In the genomic region with DNA sequence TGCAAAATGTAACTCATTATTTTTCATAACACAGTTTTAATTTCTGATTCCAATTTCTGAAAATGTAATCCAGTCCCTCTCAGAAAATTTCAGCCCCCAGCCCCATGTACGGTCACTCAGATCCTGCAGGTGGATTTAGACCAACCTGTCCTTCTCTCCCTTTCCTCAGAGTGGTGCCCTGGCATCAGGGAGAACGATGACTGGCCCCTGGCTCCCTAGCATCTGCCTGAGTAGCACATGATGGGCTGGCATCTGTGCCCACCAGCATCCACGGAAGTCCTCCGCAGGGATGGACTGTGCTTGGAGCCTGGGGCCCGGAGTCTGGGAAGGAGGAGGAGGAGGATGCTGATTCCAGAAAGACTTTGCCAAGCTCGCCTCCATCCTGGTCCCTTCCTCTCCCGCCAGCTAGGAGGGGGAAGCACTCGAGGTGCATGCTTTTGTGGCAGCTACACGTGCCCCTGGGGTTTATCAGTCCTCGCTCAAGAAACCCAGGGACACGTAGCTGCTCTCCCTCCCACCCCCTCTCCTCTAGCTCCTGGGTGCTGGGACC, we compare ENCODE assay signal across 16 cellular contexts. TPM values are rescaled to one million over a fixed set of nuclear protein-coding genes. Genes with fewer than 3 reads are reported as not detected.
DNase-seq lines count a peak whose midpoint lies in the region; ATAC-seq and TF ChIP-seq lines count a peak whose summit lies in the region.
"Had no signal": no experiment of that assay in that cellular context is flagged by ENCODE, and none has a peak within 500 bp of the region (broad histone marks: within the 10 kb centered on the region; RNA-seq: fewer than 3 reads in every experiment).

No MANE protein-coding gene starts in this region.

- H2BK120ac ChIP-seq in IMR-90 (ENCODE audit: low read depth, low read length) = no peak overlapping the region

- H4K20me1 ChIP-seq in IMR-90 (ENCODE audit: insufficient read depth, low read length) = no peaks in the 10 kb centered on the region

- H3K79me1 ChIP-seq in IMR-90 (ENCODE audit: low read depth in 1 of 2, low read length in 2 of 2) = no peaks in the 10 kb centered on the region

- H3K9me1 ChIP-seq in IMR-90 (ENCODE audit: insufficient read depth, low read length) = no peaks in the 10 kb centered on the region

- H4K8ac ChIP-seq in IMR-90 (ENCODE audit: low read depth in 2 of 2, low read length in 2 of 2) = no peak overlapping the region

- H3K27ac ChIP-seq in breast epithelium (no peak overlapping the region), IMR-90 (ENCODE audit: insufficient read depth, low read length) (no peak overlapping the region)
- H3K27ac ChIP-seq: esophagus muscularis mucosa, heart right ventricle had no signal

- no peak overlapping the region for H2BK20ac ChIP-seq in IMR-90 (ENCODE audit: low read depth, low read length)

- H2BK5ac ChIP-seq in IMR-90 (ENCODE audit: low read depth, low read length, poor library complexity, severe bottlenecking) = no peak overlapping the region

- no peak overlapping the region for H3K9ac ChIP-seq in IMR-90 (ENCODE audit: low read depth, low read length)

- no peak overlapping the region for H2AK9ac ChIP-seq in IMR-90 (replicated peaks; ENCODE audit: low read depth, low read length, poor library complexity)

- no peak overlapping the region for H2AK5ac ChIP-seq in IMR-90 (ENCODE audit: low read depth, low read length)

- dilution Hi-C loops in IMR-90 (cut with HindIII; ENCODE audit: low sequenced_read_pairs, unreplicated experiment) = no loop called here

- TF ChIP-seq CTCF in breast epithelium (IDR thresholded peaks at IDR 0.05) = no peak
- 0 out of 2 replicates have a peak, but pooled peaks have one; percentile 8 for TF ChIP-seq CTCF in IMR-90 (conservative IDR thresholded peaks at IDR 0.05; ENCODE audit: low read depth, low read length)
- peak; percentile 3 for TF ChIP-seq CTCF in retinal pigment epithelial cell (conservative IDR thresholded peaks at IDR 0.05; ENCODE audit: low read depth, low read length)

- H3K36me3 ChIP-seq in breast epithelium (no peaks in the 10 kb centered on the region), IMR-90 (ENCODE audit: control insufficient read depth, insufficient read depth, low read length) (no peaks in the 10 kb centered on the region)
- H3K36me3 ChIP-seq: esophagus muscularis mucosa, heart right ventricle had no signal

- BruUV-seq in IMR-90 (replicated peaks; lab: Mats Ljungman, UMichigan) = no TSS peak

- no peak overlapping the region for H4K91ac ChIP-seq in IMR-90 (ENCODE audit: insufficient read depth, low read depth, low read length)

- H2BK15ac ChIP-seq in IMR-90 (ENCODE audit: low read depth, low read length) = no peak overlapping the region

- H3K23ac ChIP-seq in IMR-90 (ENCODE audit: low read depth, low read length) = no peak overlapping the region

- DNase-seq in T47D (ENCODE audit: low read depth in 1 of 2, low spot score in 1 of 2) = peak; percentile 45 to 47
- no peak for DNase-seq in breast epithelium (ENCODE audit: low spot score in 2 of 2)
- DNase-seq in IMR-90 = no peak
- no peak for DNase-seq in retinal pigment epithelial cell (ENCODE audit: low read depth)
- DNase-seq in mucosa of gallbladder (ENCODE audit: low spot score) = no peak
- no peak for DNase-seq in RKO (ENCODE audit: low spot score)
- no peak for DNase-seq in C1 segment of cervical spinal cord (lab: John Stamatoyannopoulos, UW)
- DNase-seq: activated CD8-positive, alpha-beta memory T cell treated with anti-CD3 and anti-CD28 coated beads for 24 hours; activated effector memory CD4-positive, alpha-beta T cell treated with anti-CD3 and anti-CD28 coated beads, Interleukin-2, amount 50 U/mL, for 16 hours; heart right ventricle; kidney glomerular epithelial cell; NCI-H446 treated with DMSO at 0.1 percent for 48 hours; stimulated activated CD4-positive, alpha-beta T cell treated with anti-CD3 and anti-CD28 coated beads, Interleukin-12 subunit alpha, Interleukin-12 subunit beta, amount 100 ng/mL, for 4 hours; substantia nigra had no signal

- H3K14ac ChIP-seq in IMR-90 (replicated peaks; ENCODE audit: low read depth, low read length) = no peak overlapping the region

- H3K4ac ChIP-seq in IMR-90 (ENCODE audit: low read depth, low read length) = no peak overlapping the region

- no peak overlapping the region for H3K18ac ChIP-seq in IMR-90 (ENCODE audit: low read depth, low read length)

- WGBS in IMR-90 (ENCODE audit: extremely low coverage in 2 of 2, insufficient read length in 1 of 2), 2 experiments = 59% methylated on average over 2 of the region's 11 CpGs; no CpG with 5 or more reads in 1 of the 2 experiments

- peak; percentile 11; the same call in 1 of the 2 replicates for TF ChIP-seq RAD21 in IMR-90 (IDR thresholded peaks at IDR 0.05; ENCODE audit: low read length)

- TF ChIP-seq POLR2A in breast epithelium (IDR thresholded peaks at IDR 0.05) (no peak), IMR-90 (IDR thresholded peaks at IDR 0.05; ENCODE audit: low read depth, low read length) (no peak)

- no peak overlapping the region for H2AFZ ChIP-seq in IMR-90 (replicated peaks; ENCODE audit: low read length, poor library complexity)

- POLR2A ChIA-PET in IMR-90 (lab: Charles Lee; ENCODE audit: unreplicated experiment) = no interaction called here

- in situ Hi-C loops in T47D (cut with HindIII; ENCODE audit: low pct_unique_long_range_greater_than_20kb, low sequenced_read_pairs) = no loop called here
- in situ Hi-C loops in IMR-90 (cut with MboI; ENCODE audit: low sequenced_read_pairs) = loop anchor here (5.0 to 25.0 kb wide), 4 partner anchors 151 to 1209 kb away; a partner anchor contains a TSS

- H3K56ac ChIP-seq in IMR-90 (ENCODE audit: extremely low read depth, insufficient read depth, low read length) = no peak overlapping the region

- H3K4me2 ChIP-seq in IMR-90 (ENCODE audit: low read depth, low read length) = no peak overlapping the region

- no peak overlapping the region for H3K4me3 ChIP-seq in breast epithelium
- no peak overlapping the region for H3K4me3 ChIP-seq in IMR-90 (ENCODE audit: insufficient read depth, low read depth, low read length)
- no peak overlapping the region for H3K4me3 ChIP-seq in retinal pigment epithelial cell (ENCODE audit: low read length)
- H3K4me3 ChIP-seq: esophagus muscularis mucosa, heart right ventricle had no signal

- no peak overlapping the region for H4K5ac ChIP-seq in IMR-90 (ENCODE audit: low read depth, low read length)

- no peaks in the 10 kb centered on the region for H3K4me1 ChIP-seq in breast epithelium
- peaks cover 2% of the 10 kb centered on the region; the same call in 1 of the 2 replicates for H3K4me1 ChIP-seq in IMR-90 (ENCODE audit: control insufficient read depth, insufficient read depth, low read length)
- H3K4me1 ChIP-seq: esophagus muscularis mucosa, heart right ventricle had no signal

- no peak for ATAC-seq in IMR-90 (ENCODE audit: low read depth)
- ATAC-seq in SK-N-SH treated with all-trans-retinoic acid at 6 μM for 48 hours = peak; percentile 32; the same call in 2 of the 3 replicates
- ATAC-seq: heart right ventricle had no signal

- H3K27me3 ChIP-seq in breast epithelium = no peaks in the 10 kb centered on the region
- peaks cover 8% of the 10 kb centered on the region for H3K27me3 ChIP-seq in IMR-90 (ENCODE audit: control insufficient read depth, insufficient read depth, low read length)

- intact Hi-C loops in breast epithelium (cut with DNase I; ENCODE audit: low total_unique reads) (loop anchor here (10.0 kb wide), 1 partner anchor 331 kb away; no protein-coding TSS in a partner anchor), IMR-90 (cut with micrococcal nuclease) (no loop called here)

- CTCF ChIA-PET in IMR-90 (lab: Yijun Ruan, JAX) = interaction anchor here (0.6 to 1.4 kb wide), 2 partner anchors 22 to 74 kb away, joined by 3 to 5 read pairs; no protein-coding TSS in a partner anchor

- H3K9me3 ChIP-seq in breast epithelium = no peaks in the 10 kb centered on the region
- peaks cover 2% of the 10 kb centered on the region; the same call in 1 of the 2 replicates for H3K9me3 ChIP-seq in IMR-90 (ENCODE audit: control insufficient read depth, insufficient read depth, low read length)
- H3K9me3 ChIP-seq: esophagus muscularis mucosa had no signal

TF ChIP-seq in IMR-90, 13 proteins besides CTCF, POLR2A, EP300 and RAD21 (continues in another document):
- TF ChIP-seq RFX5 (IDR thresholded peaks at IDR 0.05; ENCODE audit: low read depth, low read length) (no peak), NFE2L2 (IDR thresholded peaks at IDR 0.05; ENCODE audit: low read depth, low read length) (no peak), MAZ (IDR thresholded peaks at IDR 0.05; ENCODE audit: borderline replicate concordance, low read depth, low read length) (no peak), FOS (IDR thresholded peaks at IDR 0.05; ENCODE audit: low read depth, low read length) (no peak), CEBPB (IDR thresholded peaks at IDR 0.05; ENCODE audit: low read depth, low read length) (no peak)
- TF ChIP-seq, protein P1, sequence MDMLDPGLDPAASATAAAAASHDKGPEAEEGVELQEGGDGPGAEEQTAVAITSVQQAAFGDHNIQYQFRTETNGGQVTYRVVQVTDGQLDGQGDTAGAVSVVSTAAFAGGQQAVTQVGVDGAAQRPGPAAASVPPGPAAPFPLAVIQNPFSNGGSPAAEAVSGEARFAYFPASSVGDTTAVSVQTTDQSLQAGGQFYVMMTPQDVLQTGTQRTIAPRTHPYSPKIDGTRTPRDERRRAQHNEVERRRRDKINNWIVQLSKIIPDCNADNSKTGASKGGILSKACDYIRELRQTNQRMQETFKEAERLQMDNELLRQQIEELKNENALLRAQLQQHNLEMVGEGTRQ (IDR thresholded peaks at IDR 0.05; ENCODE audit: low read depth, low read length) = no peak

TF ChIP-seq in SK-N-SH treated with all-trans-retinoic acid at 6 μM for 48 hours, 23 proteins besides CTCF, POLR2A, EP300 and RAD21 (continues in another document):
- TF ChIP-seq ZFP3 (CRISPR knock-in tag; IDR thresholded peaks at IDR 0.05) (no peak), RARB (CRISPR knock-in tag; IDR thresholded peaks at IDR 0.05) (no peak), PPARA (CRISPR knock-in tag; IDR thresholded peaks at IDR 0.05; ENCODE audit: borderline replicate concordance) (no peak), SNAI2 (CRISPR knock-in tag; IDR thresholded peaks at IDR 0.05) (no peak), ZNF565 (CRISPR knock-in tag; conservative IDR thresholded peaks at IDR 0.05; ENCODE audit: low read depth) (no peak), GLIS3 (CRISPR knock-in tag; IDR thresholded peaks at IDR 0.05) (no peak), TCF4 (CRISPR knock-in tag; IDR thresholded peaks at IDR 0.05; ENCODE audit: borderline replicate concordance) (no peak)

RNA-seq across cellular contexts. Expression of a gene that starts 54.4 kb away (rescaled TPM):
- total RNA-seq in breast epithelium = 10 to 100 TPM; 51.8 to 70.0 (median 62.6) TPM
- total RNA-seq in IMR-90 (2012; rRNA removed) = 19.5 and 27.8 TPM in 2 replicates
- polyA plus RNA-seq in IMR-90 (2012; rRNA removed) = 21.4 and 21.8 TPM in 2 replicates
- 13.6 and 15.2 TPM in 2 replicates for polyA plus RNA-seq in IMR-90 (2012; cell fraction: cytosol; rRNA removed)
- polyA plus RNA-seq in IMR-90 (2012; cell fraction: nucleus; rRNA removed; ENCODE audit: low replicate concordance) = 29.2 and 34.1 TPM in 2 replicates
- 54.7 TPM for total RNA-seq in mucosa of gallbladder

Comparison
In these comparisons a context has a peak if more than half of its experiments do, and no peak if none do; other contexts are left out.
1. DNase-seq: peak in T47D (2 of 2); none in breast epithelium (0 of 2), IMR-90 (single experiment), retinal pigment epithelial cell (single experiment), mucosa of gallbladder (single experiment), RKO (single experiment) and C1 segment of cervical spinal cord (0 of 14).
2. CTCF ChIP-seq: peak in IMR-90 (single experiment) and retinal pigment epithelial cell (single experiment); none in breast epithelium (0 of 3).